Comparison of ENCODE assay signal across 1 cellular context in the genomic region with DNA sequence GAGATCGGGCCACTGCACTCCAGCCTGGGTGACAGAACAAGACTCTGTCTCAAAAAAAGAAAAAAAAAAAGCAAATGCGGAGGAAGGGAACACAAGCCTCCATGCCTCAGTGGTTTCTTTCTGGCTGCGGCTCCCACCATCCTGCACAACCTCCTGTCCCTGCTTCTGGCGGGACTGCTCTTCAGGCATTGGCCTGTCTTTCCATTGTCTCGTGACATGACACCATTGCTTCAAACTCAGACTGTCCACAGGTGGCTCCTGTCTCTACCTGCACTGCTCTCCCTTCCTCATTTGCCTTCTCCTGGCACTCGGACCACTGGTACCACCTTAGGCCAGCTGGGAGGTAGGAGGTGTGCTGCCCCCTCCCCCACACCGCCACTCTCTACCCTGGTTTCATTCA.
A peak's percentile ranks its signal among the peaks of the same experiment; 100 is the strongest.
TF ChIP-seq lines count a peak whose summit lies in the region.

No MANE protein-coding gene starts in this region.

TF ChIP-seq in K562, 482 proteins besides CTCF, POLR2A, EP300 and RAD21 (continued from another document and continues in another):
- TF ChIP-seq PTTG1 (tag; IDR thresholded peaks at IDR 0.05; ENCODE audit: low read depth) (no peak), MCM5 (IDR thresholded peaks at IDR 0.05; ENCODE audit: low read depth) (no peak), ERF (CRISPR knock-in tag; IDR thresholded peaks at IDR 0.05) (peak; percentile 73; the same call in 1 of the 2 replicates), MTA1 (IDR thresholded peaks at IDR 0.05; ENCODE audit: borderline replicate concordance) (no peak), TRIM28 (IDR thresholded peaks at IDR 0.05) (no peak), CBFA2T2 (conservative IDR thresholded peaks at IDR 0.05) (0 out of 2 replicates have a peak, but pooled peaks have one; percentile 4), SUPT5H (IDR thresholded peaks at IDR 0.05) (peak; percentile 67; the same call in 1 of the 2 replicates), PHTF2 (CRISPR knock-in tag; IDR thresholded peaks at IDR 0.05) (no peak), STAG1 (CRISPR knock-in tag; IDR thresholded peaks at IDR 0.05; ENCODE audit: borderline replicate concordance) (peak; percentile 27; the same call in 1 of the 2 replicates), HMG20B (CRISPR knock-in tag; IDR thresholded peaks at IDR 0.05) (no peak), ZNF436 (CRISPR knock-in tag; IDR thresholded peaks at IDR 0.05) (peak; percentile 43; the same call in 1 of the 2 replicates), LEF1 (IDR thresholded peaks at IDR 0.05) (no peak), ZNF431 (CRISPR knock-in tag; IDR thresholded peaks at IDR 0.05) (no peak), HOXB6 (CRISPR knock-in tag; IDR thresholded peaks at IDR 0.05; ENCODE audit: borderline replicate concordance) (no peak), OTX1 (CRISPR knock-in tag; IDR thresholded peaks at IDR 0.05) (0 out of 2 replicates have a peak, but pooled peaks have one; percentile 7), POLR2B (IDR thresholded peaks at IDR 0.05; ENCODE audit: low read depth, partially characterized antibody) (peak; percentile 57)
- TF ChIP-seq, protein P1, sequence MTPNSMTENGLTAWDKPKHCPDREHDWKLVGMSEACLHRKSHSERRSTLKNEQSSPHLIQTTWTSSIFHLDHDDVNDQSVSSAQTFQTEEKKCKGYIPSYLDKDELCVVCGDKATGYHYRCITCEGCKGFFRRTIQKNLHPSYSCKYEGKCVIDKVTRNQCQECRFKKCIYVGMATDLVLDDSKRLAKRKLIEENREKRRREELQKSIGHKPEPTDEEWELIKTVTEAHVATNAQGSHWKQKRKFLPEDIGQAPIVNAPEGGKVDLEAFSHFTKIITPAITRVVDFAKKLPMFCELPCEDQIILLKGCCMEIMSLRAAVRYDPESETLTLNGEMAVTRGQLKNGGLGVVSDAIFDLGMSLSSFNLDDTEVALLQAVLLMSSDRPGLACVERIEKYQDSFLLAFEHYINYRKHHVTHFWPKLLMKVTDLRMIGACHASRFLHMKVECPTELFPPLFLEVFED (CRISPR knock-in tag; conservative IDR thresholded peaks at IDR 0.05) = 0 out of 2 replicates have a peak, but pooled peaks have one; percentile 61
- TF ChIP-seq, protein P2, sequence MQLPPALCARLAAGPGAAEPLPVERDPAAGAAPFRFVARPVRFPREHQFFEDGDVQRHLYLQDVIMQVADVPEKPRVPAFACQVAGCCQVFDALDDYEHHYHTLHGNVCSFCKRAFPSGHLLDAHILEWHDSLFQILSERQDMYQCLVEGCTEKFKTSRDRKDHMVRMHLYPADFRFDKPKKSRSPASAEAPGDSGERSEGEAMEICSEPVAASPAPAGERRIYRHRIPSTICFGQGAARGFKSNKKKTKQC (CRISPR knock-in tag; IDR thresholded peaks at IDR 0.05) = no peak
- TF ChIP-seq, protein P3, sequence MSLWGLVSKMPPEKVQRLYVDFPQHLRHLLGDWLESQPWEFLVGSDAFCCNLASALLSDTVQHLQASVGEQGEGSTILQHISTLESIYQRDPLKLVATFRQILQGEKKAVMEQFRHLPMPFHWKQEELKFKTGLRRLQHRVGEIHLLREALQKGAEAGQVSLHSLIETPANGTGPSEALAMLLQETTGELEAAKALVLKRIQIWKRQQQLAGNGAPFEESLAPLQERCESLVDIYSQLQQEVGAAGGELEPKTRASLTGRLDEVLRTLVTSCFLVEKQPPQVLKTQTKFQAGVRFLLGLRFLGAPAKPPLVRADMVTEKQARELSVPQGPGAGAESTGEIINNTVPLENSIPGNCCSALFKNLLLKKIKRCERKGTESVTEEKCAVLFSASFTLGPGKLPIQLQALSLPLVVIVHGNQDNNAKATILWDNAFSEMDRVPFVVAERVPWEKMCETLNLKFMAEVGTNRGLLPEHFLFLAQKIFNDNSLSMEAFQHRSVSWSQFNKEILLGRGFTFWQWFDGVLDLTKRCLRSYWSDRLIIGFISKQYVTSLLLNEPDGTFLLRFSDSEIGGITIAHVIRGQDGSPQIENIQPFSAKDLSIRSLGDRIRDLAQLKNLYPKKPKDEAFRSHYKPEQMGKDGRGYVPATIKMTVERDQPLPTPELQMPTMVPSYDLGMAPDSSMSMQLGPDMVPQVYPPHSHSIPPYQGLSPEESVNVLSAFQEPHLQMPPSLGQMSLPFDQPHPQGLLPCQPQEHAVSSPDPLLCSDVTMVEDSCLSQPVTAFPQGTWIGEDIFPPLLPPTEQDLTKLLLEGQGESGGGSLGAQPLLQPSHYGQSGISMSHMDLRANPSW (CRISPR knock-in tag; IDR thresholded peaks at IDR 0.05) = peak; percentile 21; the same call in 1 of the 2 replicates
- TF ChIP-seq, protein P4, sequence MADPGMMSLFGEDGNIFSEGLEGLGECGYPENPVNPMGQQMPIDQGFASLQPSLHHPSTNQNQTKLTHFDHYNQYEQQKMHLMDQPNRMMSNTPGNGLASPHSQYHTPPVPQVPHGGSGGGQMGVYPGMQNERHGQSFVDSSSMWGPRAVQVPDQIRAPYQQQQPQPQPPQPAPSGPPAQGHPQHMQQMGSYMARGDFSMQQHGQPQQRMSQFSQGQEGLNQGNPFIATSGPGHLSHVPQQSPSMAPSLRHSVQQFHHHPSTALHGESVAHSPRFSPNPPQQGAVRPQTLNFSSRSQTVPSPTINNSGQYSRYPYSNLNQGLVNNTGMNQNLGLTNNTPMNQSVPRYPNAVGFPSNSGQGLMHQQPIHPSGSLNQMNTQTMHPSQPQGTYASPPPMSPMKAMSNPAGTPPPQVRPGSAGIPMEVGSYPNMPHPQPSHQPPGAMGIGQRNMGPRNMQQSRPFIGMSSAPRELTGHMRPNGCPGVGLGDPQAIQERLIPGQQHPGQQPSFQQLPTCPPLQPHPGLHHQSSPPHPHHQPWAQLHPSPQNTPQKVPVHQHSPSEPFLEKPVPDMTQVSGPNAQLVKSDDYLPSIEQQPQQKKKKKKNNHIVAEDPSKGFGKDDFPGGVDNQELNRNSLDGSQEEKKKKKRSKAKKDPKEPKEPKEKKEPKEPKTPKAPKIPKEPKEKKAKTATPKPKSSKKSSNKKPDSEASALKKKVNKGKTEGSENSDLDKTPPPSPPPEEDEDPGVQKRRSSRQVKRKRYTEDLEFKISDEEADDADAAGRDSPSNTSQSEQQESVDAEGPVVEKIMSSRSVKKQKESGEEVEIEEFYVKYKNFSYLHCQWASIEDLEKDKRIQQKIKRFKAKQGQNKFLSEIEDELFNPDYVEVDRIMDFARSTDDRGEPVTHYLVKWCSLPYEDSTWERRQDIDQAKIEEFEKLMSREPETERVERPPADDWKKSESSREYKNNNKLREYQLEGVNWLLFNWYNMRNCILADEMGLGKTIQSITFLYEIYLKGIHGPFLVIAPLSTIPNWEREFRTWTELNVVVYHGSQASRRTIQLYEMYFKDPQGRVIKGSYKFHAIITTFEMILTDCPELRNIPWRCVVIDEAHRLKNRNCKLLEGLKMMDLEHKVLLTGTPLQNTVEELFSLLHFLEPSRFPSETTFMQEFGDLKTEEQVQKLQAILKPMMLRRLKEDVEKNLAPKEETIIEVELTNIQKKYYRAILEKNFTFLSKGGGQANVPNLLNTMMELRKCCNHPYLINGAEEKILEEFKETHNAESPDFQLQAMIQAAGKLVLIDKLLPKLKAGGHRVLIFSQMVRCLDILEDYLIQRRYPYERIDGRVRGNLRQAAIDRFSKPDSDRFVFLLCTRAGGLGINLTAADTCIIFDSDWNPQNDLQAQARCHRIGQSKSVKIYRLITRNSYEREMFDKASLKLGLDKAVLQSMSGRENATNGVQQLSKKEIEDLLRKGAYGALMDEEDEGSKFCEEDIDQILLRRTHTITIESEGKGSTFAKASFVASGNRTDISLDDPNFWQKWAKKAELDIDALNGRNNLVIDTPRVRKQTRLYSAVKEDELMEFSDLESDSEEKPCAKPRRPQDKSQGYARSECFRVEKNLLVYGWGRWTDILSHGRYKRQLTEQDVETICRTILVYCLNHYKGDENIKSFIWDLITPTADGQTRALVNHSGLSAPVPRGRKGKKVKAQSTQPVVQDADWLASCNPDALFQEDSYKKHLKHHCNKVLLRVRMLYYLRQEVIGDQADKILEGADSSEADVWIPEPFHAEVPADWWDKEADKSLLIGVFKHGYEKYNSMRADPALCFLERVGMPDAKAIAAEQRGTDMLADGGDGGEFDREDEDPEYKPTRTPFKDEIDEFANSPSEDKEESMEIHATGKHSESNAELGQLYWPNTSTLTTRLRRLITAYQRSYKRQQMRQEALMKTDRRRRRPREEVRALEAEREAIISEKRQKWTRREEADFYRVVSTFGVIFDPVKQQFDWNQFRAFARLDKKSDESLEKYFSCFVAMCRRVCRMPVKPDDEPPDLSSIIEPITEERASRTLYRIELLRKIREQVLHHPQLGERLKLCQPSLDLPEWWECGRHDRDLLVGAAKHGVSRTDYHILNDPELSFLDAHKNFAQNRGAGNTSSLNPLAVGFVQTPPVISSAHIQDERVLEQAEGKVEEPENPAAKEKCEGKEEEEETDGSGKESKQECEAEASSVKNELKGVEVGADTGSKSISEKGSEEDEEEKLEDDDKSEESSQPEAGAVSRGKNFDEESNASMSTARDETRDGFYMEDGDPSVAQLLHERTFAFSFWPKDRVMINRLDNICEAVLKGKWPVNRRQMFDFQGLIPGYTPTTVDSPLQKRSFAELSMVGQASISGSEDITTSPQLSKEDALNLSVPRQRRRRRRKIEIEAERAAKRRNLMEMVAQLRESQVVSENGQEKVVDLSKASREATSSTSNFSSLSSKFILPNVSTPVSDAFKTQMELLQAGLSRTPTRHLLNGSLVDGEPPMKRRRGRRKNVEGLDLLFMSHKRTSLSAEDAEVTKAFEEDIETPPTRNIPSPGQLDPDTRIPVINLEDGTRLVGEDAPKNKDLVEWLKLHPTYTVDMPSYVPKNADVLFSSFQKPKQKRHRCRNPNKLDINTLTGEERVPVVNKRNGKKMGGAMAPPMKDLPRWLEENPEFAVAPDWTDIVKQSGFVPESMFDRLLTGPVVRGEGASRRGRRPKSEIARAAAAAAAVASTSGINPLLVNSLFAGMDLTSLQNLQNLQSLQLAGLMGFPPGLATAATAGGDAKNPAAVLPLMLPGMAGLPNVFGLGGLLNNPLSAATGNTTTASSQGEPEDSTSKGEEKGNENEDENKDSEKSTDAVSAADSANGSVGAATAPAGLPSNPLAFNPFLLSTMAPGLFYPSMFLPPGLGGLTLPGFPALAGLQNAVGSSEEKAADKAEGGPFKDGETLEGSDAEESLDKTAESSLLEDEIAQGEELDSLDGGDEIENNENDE (IDR thresholded peaks at IDR 0.05; ENCODE audit: low read depth, low read length) = peak; percentile 35
- TF ChIP-seq, protein P5, sequence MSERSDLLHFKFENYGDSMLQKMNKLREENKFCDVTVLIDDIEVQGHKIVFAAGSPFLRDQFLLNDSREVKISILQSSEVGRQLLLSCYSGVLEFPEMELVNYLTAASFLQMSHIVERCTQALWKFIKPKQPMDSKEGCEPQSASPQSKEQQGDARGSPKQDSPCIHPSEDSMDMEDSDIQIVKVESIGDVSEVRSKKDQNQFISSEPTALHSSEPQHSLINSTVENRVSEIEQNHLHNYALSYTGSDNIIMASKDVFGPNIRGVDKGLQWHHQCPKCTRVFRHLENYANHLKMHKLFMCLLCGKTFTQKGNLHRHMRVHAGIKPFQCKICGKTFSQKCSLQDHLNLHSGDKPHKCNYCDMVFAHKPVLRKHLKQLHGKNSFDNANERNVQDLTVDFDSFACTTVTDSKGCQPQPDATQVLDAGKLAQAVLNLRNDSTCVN (CRISPR knock-in tag; IDR thresholded peaks at IDR 0.05) = 0 out of 2 replicates have a peak, but pooled peaks have one; percentile 15
- TF ChIP-seq, protein P6, sequence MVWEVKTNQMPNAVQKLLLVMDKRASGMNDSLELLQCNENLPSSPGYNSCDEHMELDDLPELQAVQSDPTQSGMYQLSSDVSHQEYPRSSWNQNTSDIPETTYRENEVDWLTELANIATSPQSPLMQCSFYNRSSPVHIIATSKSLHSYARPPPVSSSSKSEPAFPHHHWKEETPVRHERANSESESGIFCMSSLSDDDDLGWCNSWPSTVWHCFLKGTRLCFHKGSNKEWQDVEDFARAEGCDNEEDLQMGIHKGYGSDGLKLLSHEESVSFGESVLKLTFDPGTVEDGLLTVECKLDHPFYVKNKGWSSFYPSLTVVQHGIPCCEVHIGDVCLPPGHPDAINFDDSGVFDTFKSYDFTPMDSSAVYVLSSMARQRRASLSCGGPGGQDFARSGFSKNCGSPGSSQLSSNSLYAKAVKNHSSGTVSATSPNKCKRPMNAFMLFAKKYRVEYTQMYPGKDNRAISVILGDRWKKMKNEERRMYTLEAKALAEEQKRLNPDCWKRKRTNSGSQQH (CRISPR knock-in tag; IDR thresholded peaks at IDR 0.05) = 0 out of 2 replicates have a peak, but pooled peaks have one; percentile 20
- TF ChIP-seq, protein P7, sequence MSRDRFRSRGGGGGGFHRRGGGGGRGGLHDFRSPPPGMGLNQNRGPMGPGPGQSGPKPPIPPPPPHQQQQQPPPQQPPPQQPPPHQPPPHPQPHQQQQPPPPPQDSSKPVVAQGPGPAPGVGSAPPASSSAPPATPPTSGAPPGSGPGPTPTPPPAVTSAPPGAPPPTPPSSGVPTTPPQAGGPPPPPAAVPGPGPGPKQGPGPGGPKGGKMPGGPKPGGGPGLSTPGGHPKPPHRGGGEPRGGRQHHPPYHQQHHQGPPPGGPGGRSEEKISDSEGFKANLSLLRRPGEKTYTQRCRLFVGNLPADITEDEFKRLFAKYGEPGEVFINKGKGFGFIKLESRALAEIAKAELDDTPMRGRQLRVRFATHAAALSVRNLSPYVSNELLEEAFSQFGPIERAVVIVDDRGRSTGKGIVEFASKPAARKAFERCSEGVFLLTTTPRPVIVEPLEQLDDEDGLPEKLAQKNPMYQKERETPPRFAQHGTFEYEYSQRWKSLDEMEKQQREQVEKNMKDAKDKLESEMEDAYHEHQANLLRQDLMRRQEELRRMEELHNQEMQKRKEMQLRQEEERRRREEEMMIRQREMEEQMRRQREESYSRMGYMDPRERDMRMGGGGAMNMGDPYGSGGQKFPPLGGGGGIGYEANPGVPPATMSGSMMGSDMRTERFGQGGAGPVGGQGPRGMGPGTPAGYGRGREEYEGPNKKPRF (IDR thresholded peaks at IDR 0.05; ENCODE audit: low read depth, low read length) = no peak
- TF ChIP-seq, protein P8, sequence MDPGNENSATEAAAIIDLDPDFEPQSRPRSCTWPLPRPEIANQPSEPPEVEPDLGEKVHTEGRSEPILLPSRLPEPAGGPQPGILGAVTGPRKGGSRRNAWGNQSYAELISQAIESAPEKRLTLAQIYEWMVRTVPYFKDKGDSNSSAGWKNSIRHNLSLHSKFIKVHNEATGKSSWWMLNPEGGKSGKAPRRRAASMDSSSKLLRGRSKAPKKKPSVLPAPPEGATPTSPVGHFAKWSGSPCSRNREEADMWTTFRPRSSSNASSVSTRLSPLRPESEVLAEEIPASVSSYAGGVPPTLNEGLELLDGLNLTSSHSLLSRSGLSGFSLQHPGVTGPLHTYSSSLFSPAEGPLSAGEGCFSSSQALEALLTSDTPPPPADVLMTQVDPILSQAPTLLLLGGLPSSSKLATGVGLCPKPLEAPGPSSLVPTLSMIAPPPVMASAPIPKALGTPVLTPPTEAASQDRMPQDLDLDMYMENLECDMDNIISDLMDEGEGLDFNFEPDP (CRISPR knock-in tag; IDR thresholded peaks at IDR 0.05) = peak; percentile 64; the same call in 1 of the 2 replicates
- TF ChIP-seq, protein P9, sequence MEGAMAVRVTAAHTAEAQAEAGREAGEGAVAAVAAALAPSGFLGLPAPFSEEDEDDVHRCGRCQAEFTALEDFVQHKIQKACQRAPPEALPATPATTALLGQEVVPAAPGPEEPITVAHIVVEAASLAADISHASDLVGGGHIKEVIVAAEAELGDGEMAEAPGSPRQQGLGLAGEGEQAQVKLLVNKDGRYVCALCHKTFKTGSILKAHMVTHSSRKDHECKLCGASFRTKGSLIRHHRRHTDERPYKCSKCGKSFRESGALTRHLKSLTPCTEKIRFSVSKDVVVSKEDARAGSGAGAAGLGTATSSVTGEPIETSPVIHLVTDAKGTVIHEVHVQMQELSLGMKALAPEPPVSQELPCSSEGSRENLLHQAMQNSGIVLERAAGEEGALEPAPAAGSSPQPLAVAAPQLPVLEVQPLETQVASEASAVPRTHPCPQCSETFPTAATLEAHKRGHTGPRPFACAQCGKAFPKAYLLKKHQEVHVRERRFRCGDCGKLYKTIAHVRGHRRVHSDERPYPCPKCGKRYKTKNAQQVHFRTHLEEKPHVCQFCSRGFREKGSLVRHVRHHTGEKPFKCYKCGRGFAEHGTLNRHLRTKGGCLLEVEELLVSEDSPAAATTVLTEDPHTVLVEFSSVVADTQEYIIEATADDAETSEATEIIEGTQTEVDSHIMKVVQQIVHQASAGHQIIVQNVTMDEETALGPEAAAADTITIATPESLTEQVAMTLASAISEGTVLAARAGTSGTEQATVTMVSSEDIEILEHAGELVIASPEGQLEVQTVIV (CRISPR knock-in tag; IDR thresholded peaks at IDR 0.05; ENCODE audit: borderline replicate concordance) = no peak
